Comparison of ENCODE assay signal across 8 cellular contexts in the genomic region with DNA sequence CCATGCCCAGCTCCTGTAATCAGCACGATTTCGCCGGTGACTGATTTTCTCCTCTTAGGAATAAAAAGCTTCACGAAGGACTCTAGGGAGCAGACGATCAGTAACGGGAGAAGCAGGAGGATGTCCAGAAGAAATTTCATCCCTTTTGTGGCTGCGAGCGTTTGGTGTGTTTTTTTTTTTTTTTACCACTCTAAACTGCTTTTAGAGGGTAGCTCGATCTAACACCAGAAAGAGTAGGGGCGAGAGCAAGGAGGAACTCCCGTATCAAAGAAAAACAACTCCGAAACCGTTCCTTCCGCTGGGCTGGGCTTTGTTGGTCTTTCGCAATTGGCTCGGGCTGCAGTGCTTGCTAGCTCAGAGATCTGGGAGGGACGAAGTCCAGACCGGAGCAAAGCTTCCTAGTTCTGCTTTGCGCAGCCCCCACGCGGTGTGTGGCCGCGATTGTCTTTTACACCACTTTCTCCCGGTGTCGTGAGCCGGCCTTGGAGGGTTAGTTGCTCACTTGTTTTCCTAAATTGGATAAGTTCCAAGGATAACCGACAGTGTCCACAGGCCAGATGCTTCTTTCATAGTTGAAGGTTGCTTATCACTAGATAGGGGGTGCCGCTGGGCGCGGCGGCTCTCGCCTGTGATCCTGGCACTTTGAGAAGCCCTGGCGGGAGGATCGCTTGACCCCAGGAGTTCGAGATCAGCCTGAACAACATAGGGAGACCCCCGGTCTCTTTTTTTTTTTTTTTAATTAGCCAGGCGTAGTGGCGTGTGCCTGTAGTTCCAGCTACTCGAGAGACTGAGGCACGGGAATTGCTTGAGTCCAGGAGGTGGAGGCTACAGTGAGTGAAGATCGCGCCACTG. TPM values are rescaled to one million over a fixed set of nuclear protein-coding genes. Genes with fewer than 3 reads are reported as not detected.
DNase-seq lines count a peak whose midpoint lies in the region; ATAC-seq and TF ChIP-seq lines count a peak whose summit lies in the region.

A gene with protein sequence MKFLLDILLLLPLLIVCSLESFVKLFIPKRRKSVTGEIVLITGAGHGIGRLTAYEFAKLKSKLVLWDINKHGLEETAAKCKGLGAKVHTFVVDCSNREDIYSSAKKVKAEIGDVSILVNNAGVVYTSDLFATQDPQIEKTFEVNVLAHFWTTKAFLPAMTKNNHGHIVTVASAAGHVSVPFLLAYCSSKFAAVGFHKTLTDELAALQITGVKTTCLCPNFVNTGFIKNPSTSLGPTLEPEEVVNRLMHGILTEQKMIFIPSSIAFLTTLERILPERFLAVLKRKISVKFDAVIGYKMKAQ (minus strand): TSS at position 258 of the 852 bp plus-strand sequence. CDS start 118 bp downstream, at position 140.

- H3K9me2 ChIP-seq in PC-9 (ENCODE audit: insufficient read depth): no peaks in the 10 kb centered on the region

- no peaks in the 10 kb centered on the region for H3K9me3 ChIP-seq in PC-9 (ENCODE audit: insufficient read depth, low read depth)

- BruUV-seq in PC-9 (replicated peaks; lab: Mats Ljungman, UMichigan): TSS peak; percentile 73

- POLR2A ChIA-PET in PC-9 (lab: Charles Lee; ENCODE audit: unreplicated experiment): interaction anchor here (1.1 kb wide), 1 partner anchor 31 kb away, joined by 5 read pairs; a partner anchor contains a TSS

- H2AFZ ChIP-seq in PC-9: peak within 1 kb of the TSS; percentile 86

- H3K4me1 ChIP-seq in PC-9 (replicated peaks; ENCODE audit: insufficient read depth): 0 out of 2 replicates have a peak, but pooled peaks cover 5% of the 10 kb centered on the region

- TF ChIP-seq CTCF in PC-9 (conservative IDR thresholded peaks at IDR 0.05): no peak; the same call in 1 of the 2 replicates
- TF ChIP-seq CTCF in epithelial cell of proximal tubule (conservative IDR thresholded peaks at IDR 0.05; ENCODE audit: low read depth, low read length): peak; percentile 32

- ATAC-seq in GM21619 (IDR thresholded peaks at IDR 0.05; ENCODE audit: unreplicated experiment): peak; percentile 99

- H3K4me2 ChIP-seq in PC-9: peak within 1 kb of the TSS; percentile 84

- H4K20me1 ChIP-seq in PC-9 (ENCODE audit: insufficient read depth): no peaks in the 10 kb centered on the region

- no peaks in the 10 kb centered on the region for H3K27me3 ChIP-seq in PC-9 (ENCODE audit: insufficient read depth, low read depth)

- peak; percentile 85 for DNase-seq in DMS153 treated with DMSO at 0.1 percent for 48 hours (lab: John Stamatoyannopoulos, UW; ENCODE audit: unreplicated experiment)
- DNase-seq in Jurkat, Clone E6-1 (ENCODE audit: low read depth, low spot score): peak; percentile 85
- peak; percentile 68 to 74 for DNase-seq in PC-9
- peak; percentile 76 for DNase-seq in activated T-cell treated with anti-CD3 and anti-CD28 coated beads, Interleukin-2, amount 50 U/mL, for 1 hour
- DNase-seq in epithelial cell of proximal tubule (ENCODE audit: low read depth): peak; percentile 78
- DNase-seq in mucosa of gallbladder (ENCODE audit: low spot score): peak; percentile 95
- DNase-seq in stimulated activated CD8-positive, alpha-beta memory T cell treated with anti-CD3 and anti-CD28 coated beads, Interleukin-4, amount 100 ng/mL, for 4 hours (ENCODE audit: low read depth in 2 of 2, low spot score in 1 of 2): peak; percentile 48 to 64

- CTCF ChIA-PET in PC-9 (lab: Charles Lee): interaction anchor here (0.6 to 0.7 kb wide), 3 partner anchors 74 to 120 kb away, joined by 3 to 9 read pairs (median 3); no protein-coding TSS in a partner anchor

- H3K27ac ChIP-seq in PC-9: peak within 1 kb of the TSS; percentile 55

- H3K4me3 ChIP-seq in Jurkat, Clone E6-1 (ENCODE audit: low read length): peak within 1 kb of the TSS; percentile 67
- peak within 1 kb of the TSS; percentile 88 for H3K4me3 ChIP-seq in PC-9
- H3K4me3 ChIP-seq in epithelial cell of proximal tubule (ENCODE audit: low read depth, low read length): peak within 1 kb of the TSS; percentile 76

- H3F3A ChIP-seq in PC-9 (ENCODE audit: insufficient read depth, low read depth): peaks cover 8% of the 10 kb centered on the region; the same call in 1 of the 2 replicates

- intact Hi-C loops in PC-9 (cut with micrococcal nuclease; ENCODE audit: unreplicated experiment): loop anchor here (2.0 kb wide), 1 partner anchor 32 kb away; a partner anchor contains a TSS

- H3K36me3 ChIP-seq in PC-9 (ENCODE audit: low read depth): no peaks in the 10 kb centered on the region

- peaks cover 21% of the 10 kb centered on the region for H3K79me2 ChIP-seq in PC-9 (ENCODE audit: low read depth)

RNA-seq across cellular contexts. Expression of the gene that starts here (rescaled TPM):
- 34.1 TPM for polyA plus RNA-seq in Jurkat, Clone E6-1 (2012; ENCODE audit: insufficient read depth, insufficient read length)
- total RNA-seq in PC-9 (2021) (26.9 and 30.5 TPM in 2 replicates), epithelial cell of proximal tubule (19.4 and 19.7 TPM in 2 replicates), mucosa of gallbladder (264 TPM)

Comparison
In these comparisons a context has a peak if more than half of its experiments do, and no peak if none do; other contexts are left out.
1. Peak in every context shown above with its lines: DNase-seq, ATAC-seq, H3K4me3 ChIP-seq and H3K27ac ChIP-seq.